12 cellular contexts compared by ENCODE assay signal in genomic region chr4:70754470-70754869, GRCh38. TPM values are rescaled to one million over a fixed set of nuclear protein-coding genes. Genes with fewer than 3 reads are reported as not detected.
DNase-seq lines count a peak whose midpoint lies in the region; ATAC-seq and TF ChIP-seq lines count a peak whose summit lies in the region.
"Had no signal": no experiment of that assay in that cellular context is flagged by ENCODE, and none has a peak within 500 bp of the region (broad histone marks: within the 10 kb centered on the region; RNA-seq: fewer than 3 reads in every experiment).

No MANE protein-coding gene starts in this region.

- no peak for TF ChIP-seq CTCF in GM13977 (IDR thresholded peaks at IDR 0.05; ENCODE audit: extremely low read depth, insufficient read depth, missing control alignments)
- TF ChIP-seq CTCF in heart right ventricle (IDR thresholded peaks at IDR 0.05): no peak
- TF ChIP-seq CTCF in progenitor cell of endocrine pancreas (IDR thresholded peaks at IDR 0.05; ENCODE audit: unreplicated experiment): no peak

- H3K9me3 Mint-ChIP-seq in progenitor cell of endocrine pancreas (ENCODE audit: low read depth): no peaks in the 10 kb centered on the region

- H3K4me1 Mint-ChIP-seq in progenitor cell of endocrine pancreas (ENCODE audit: low read depth): no peaks in the 10 kb centered on the region

- intact Hi-C loops in heart right ventricle (cut with DNase I): no loop called here

- DNase-seq in GM13977 (ENCODE audit: low spot score): peak; percentile 20
- peak; percentile 78 for DNase-seq in SIG-M5 treated with dmso at 0.1 percent for 504 hours (lab: John Stamatoyannopoulos, UW; ENCODE audit: unreplicated experiment)
- DNase-seq in anterior cingulate cortex (lab: John Stamatoyannopoulos, UW): no peak
- no peak for DNase-seq in iPS-NIHi7 (ENCODE audit: extremely low spot score)
- DNase-seq in heart right ventricle: no peak
- DNase-seq in progenitor cell of endocrine pancreas (ENCODE audit: low spot score, unreplicated experiment): no peak
- DNase-seq: CD4-positive, CD25-positive, alpha-beta regulatory T cell; gastrocnemius medialis; NCI-H526 treated with DMSO at 0.1 percent for 48 hours; right lobe of liver had no signal

- peak; percentile 81 for ATAC-seq in GM21390 (IDR thresholded peaks at IDR 0.05; ENCODE audit: unreplicated experiment)
- ATAC-seq in HG03135 (IDR thresholded peaks at IDR 0.05; ENCODE audit: unreplicated experiment): peak; percentile 77
- no peak for ATAC-seq in heart right ventricle
- ATAC-seq: gastrocnemius medialis had no signal

- peaks cover 0 to 12% (median 0%) of the 10 kb centered on the region in 9 donors for H3K36me3 ChIP-seq in heart right ventricle
- H3K36me3 ChIP-seq: gastrocnemius medialis, right lobe of liver had no signal

- in situ Hi-C loops in GM13977 (cut with MboI; ENCODE audit: low pct_unique_long_range_greater_than_20kb, low sequenced_read_pairs, unreplicated experiment): no loop called here

- H3K27ac Mint-ChIP-seq in progenitor cell of endocrine pancreas: no peak overlapping the region

- H3K27ac ChIP-seq in heart right ventricle: peak overlapping the region in 1 of 10 donors; percentile 10
- H3K27ac ChIP-seq: gastrocnemius medialis, right lobe of liver had no signal

- 84 to 87% methylated on average over 1 of the region's 1 CpG for WGBS in heart right ventricle, 2 donors

- no peaks in the 10 kb centered on the region for H3K27me3 ChIP-seq in heart right ventricle
- H3K27me3 ChIP-seq: gastrocnemius medialis, right lobe of liver had no signal

- H3K27me3 Mint-ChIP-seq in progenitor cell of endocrine pancreas: no peaks in the 10 kb centered on the region
- H3K27me3 Mint-ChIP-seq: CD4-positive, CD25-positive, alpha-beta regulatory T cell had no signal

- H3K4me1 ChIP-seq in heart right ventricle: peaks cover 0 to 33% (median 10%) of the 10 kb centered on the region in 9 donors

- H3K4me3 Mint-ChIP-seq in progenitor cell of endocrine pancreas (ENCODE audit: low read depth): no peak overlapping the region

- H3K4me3 ChIP-seq in heart right ventricle: no peak overlapping the region
- H3K4me3 ChIP-seq: gastrocnemius medialis, right lobe of liver had no signal

- no peaks in the 10 kb centered on the region for H3K9me3 ChIP-seq in heart right ventricle
- H3K9me3 ChIP-seq: gastrocnemius medialis, right lobe of liver had no signal

- H3K36me3 Mint-ChIP-seq in progenitor cell of endocrine pancreas (ENCODE audit: insufficient read depth): no peaks in the 10 kb centered on the region

RNA-seq across cellular contexts. Expression of gene RUFY3, which starts 32.7 kb away (rescaled TPM):
- 10 to 100 TPM; 13.2 to 28.7 (median 21.7) TPM for total RNA-seq in heart right ventricle
- polyA plus RNA-seq in heart right ventricle: 10 to 100 TPM; 13.5 to 24.0 TPM
- 103 TPM in 2 replicates for total RNA-seq in progenitor cell of endocrine pancreas

Comparison
In these comparisons a context has a peak if more than half of its experiments do, and no peak if none do; other contexts are left out.
1. DNase-seq: peak in GM13977 (single experiment) and SIG-M5 treated with dmso at 0.1 percent for 504 hours (single experiment); none in anterior cingulate cortex (0 of 58), iPS-NIHi7 (single experiment), heart right ventricle (0 of 2) and progenitor cell of endocrine pancreas (single experiment).
2. ATAC-seq: peak in GM21390 (single experiment) and HG03135 (single experiment); none in heart right ventricle (0 of 8).